ENCODE assay signal across 18 cellular contexts in genomic region chr6:21321076-21321475, GRCh38.
DNase-seq lines count a peak whose midpoint lies in the region; FAIRE-seq and TF ChIP-seq lines count a peak whose summit lies in the region.
"Had no signal": no experiment of that assay in that cellular context is flagged by ENCODE, and none has a peak within 500 bp of the region (broad histone marks: within the 10 kb centered on the region; RNA-seq: fewer than 3 reads in every experiment).

No MANE protein-coding gene starts in this region.

- no peak overlapping the region for H3K4me2 ChIP-seq in mammary epithelial cell (ENCODE audit: insufficient read depth, low read depth, low read length)
- H3K4me2 ChIP-seq: PC-9 had no signal

- dilution Hi-C loops in mammary epithelial cell (cut with HindIII; ENCODE audit: low sequenced_read_pairs): no loop called here

- H3K4me1 ChIP-seq in mammary epithelial cell (ENCODE audit: insufficient read depth, low read length) (no peaks in the 10 kb centered on the region), ovary (ENCODE audit: insufficient read depth) (peaks cover 1% of the 10 kb centered on the region)
- H3K4me1 ChIP-seq: HAP-1 had no signal

- no peak overlapping the region for H3K4me3 ChIP-seq in mammary epithelial cell (replicated peaks in 1 of 3; ENCODE audit: insufficient read depth in 1 of 3, low read depth in 2 of 3, low read length in 3 of 3)
- no peak overlapping the region for H3K4me3 ChIP-seq in bronchial epithelial cell (ENCODE audit: low read depth, low read length)
- H3K4me3 ChIP-seq in ovary: no peak overlapping the region
- H3K4me3 ChIP-seq: HAP-1, PC-9 had no signal

- TF ChIP-seq EP300 in ovary (IDR thresholded peaks at IDR 0.05): no peak

- no peak overlapping the region for H3K9ac ChIP-seq in mammary epithelial cell (ENCODE audit: insufficient read depth, low read length)

- H3K36me3 ChIP-seq in mammary epithelial cell (ENCODE audit: insufficient read depth, low read length) (no peaks in the 10 kb centered on the region), bronchial epithelial cell (ENCODE audit: control insufficient read depth, insufficient read depth, low read length) (no peaks in the 10 kb centered on the region), ovary (no peaks in the 10 kb centered on the region)
- H3K36me3 ChIP-seq: HAP-1 had no signal

- DNase-seq in mammary epithelial cell (no peak), MCF 10A (ENCODE audit: unreplicated experiment) (no peak), bronchial epithelial cell (ENCODE audit: low read depth) (peak; percentile 38), myocyte (ENCODE audit: low read depth) (peak; percentile 69), ovary (no peak), NCI-H748 treated with DMSO at 0.1 percent for 48 hours (lab: John Stamatoyannopoulos, UW) (no peak), RPMI8226 (no peak)
- no peak for DNase-seq in NK-92 treated with Interleukin-12 subunit alpha and Interleukin-12 subunit beta, amount 100 ng/mL, for 24 hours (lab: John Stamatoyannopoulos, UW)
- DNase-seq: 8988T, DMS79 treated with DMSO at 0.1 percent for 48 hours, MV-4-11, NCI-H1417, NCI-H187 treated with DMSO at 0.1 percent for 48 hours, NCI-H226, NCI-H524, PC-9 had no signal

- WGBS in mammary epithelial cell (ENCODE audit: low coverage, missing lambda C conversion rate): 82% methylated on average over 6 of the region's 6 CpGs
- 70 to 71% (median 70%) methylated on average over 6 of the region's 6 CpGs for WGBS in ovary, 3 donors

- CTCF ChIA-PET in mammary epithelial cell (lab: Charles Lee; ENCODE audit: low non-redundant PET): no interaction called here
- CTCF ChIA-PET in MCF 10A (lab: Yijun Ruan, JAX): interaction anchor here (0.7 kb wide), 1 partner anchor 443 kb away, joined by 3 read pairs; no protein-coding TSS in a partner anchor

- in situ Hi-C loops in mammary epithelial cell (cut with MboI; ENCODE audit: low sequenced_read_pairs in 2 of 2): no loop called here

- no peaks in the 10 kb centered on the region for H3K4me1 Mint-ChIP-seq in MCF 10A (ENCODE audit: insufficient read depth, unreplicated experiment)
- H3K4me1 Mint-ChIP-seq: CD14-positive monocyte had no signal

- no peaks in the 10 kb centered on the region for H3K27me3 Mint-ChIP-seq in MCF 10A (ENCODE audit: insufficient read depth, unreplicated experiment)

- no peaks in the 10 kb centered on the region for H4K20me1 ChIP-seq in mammary epithelial cell (ENCODE audit: insufficient read depth, low read length)

- BruUV-seq in mammary epithelial cell (replicated peaks; lab: Mats Ljungman, UMichigan) (no TSS peak), MCF 10A (replicated peaks; lab: Mats Ljungman, UMichigan) (no TSS peak)

- H3K79me2 ChIP-seq in mammary epithelial cell (ENCODE audit: insufficient read depth, low read length): no peaks in the 10 kb centered on the region

- intact Hi-C loops in mammary epithelial cell (cut with micrococcal nuclease): no loop called here
- intact Hi-C loops in MCF 10A (cut with micrococcal nuclease): no loop called here
- intact Hi-C loops in ovary (cut with DNase I): no loop called here

- H3K27ac ChIP-seq in mammary epithelial cell (ENCODE audit: insufficient read depth, low read depth, low read length) (no peak overlapping the region), ovary (no peak overlapping the region)
- H3K27ac ChIP-seq: PC-9 had no signal

- H3K9me3 ChIP-seq in mammary epithelial cell (replicated peaks; ENCODE audit: insufficient read depth, low read length) (no peaks in the 10 kb centered on the region), ovary (no peaks in the 10 kb centered on the region)

- H2AFZ ChIP-seq in mammary epithelial cell (ENCODE audit: low read depth, low read length): peak overlapping the region; percentile 3
- H2AFZ ChIP-seq: PC-9 had no signal

- no peak for TF ChIP-seq POLR2A in ovary (IDR thresholded peaks at IDR 0.05)

- TF ChIP-seq CTCF in mammary epithelial cell (conservative IDR thresholded peaks at IDR 0.05 in 1 of 2, IDR thresholded peaks at IDR 0.05 in 1 of 2; ENCODE audit: extremely low read depth in 1 of 2, insufficient read depth in 1 of 2, low read depth in 1 of 2, low read length in 2 of 2): no peak
- no peak for TF ChIP-seq CTCF in MCF 10A (IDR thresholded peaks at IDR 0.05; ENCODE audit: unreplicated experiment)
- TF ChIP-seq CTCF in bronchial epithelial cell (IDR thresholded peaks at IDR 0.05; ENCODE audit: insufficient read depth, low read length, severe bottlenecking): no peak
- TF ChIP-seq CTCF in ovary (IDR thresholded peaks at IDR 0.05): no peak

- H3K27ac Mint-ChIP-seq in MCF 10A (ENCODE audit: low read depth, unreplicated experiment): no peak overlapping the region

- H3K27me3 ChIP-seq in mammary epithelial cell (ENCODE audit: insufficient read depth, low read length): no peaks in the 10 kb centered on the region
- no peaks in the 10 kb centered on the region for H3K27me3 ChIP-seq in bronchial epithelial cell (ENCODE audit: control insufficient read depth, insufficient read depth, low read length)
- H3K27me3 ChIP-seq in ovary: no peaks in the 10 kb centered on the region

- POLR2A ChIA-PET in MCF 10A (lab: Yijun Ruan, JAX): no interaction called here

- no peak for FAIRE-seq in bronchial epithelial cell (lab: Jason Lieb, UNC)

- H3K9me3 Mint-ChIP-seq in MCF 10A (ENCODE audit: unreplicated experiment): no peaks in the 10 kb centered on the region

- H3K4me3 Mint-ChIP-seq in MCF 10A (ENCODE audit: unreplicated experiment): no peak overlapping the region
- H3K4me3 Mint-ChIP-seq: CD14-positive monocyte had no signal

- no peaks in the 10 kb centered on the region for H3K36me3 Mint-ChIP-seq in MCF 10A (ENCODE audit: insufficient read depth, unreplicated experiment)
- H3K36me3 Mint-ChIP-seq: CD14-positive monocyte had no signal

Comparison
In these comparisons a context has a peak if more than half of its experiments do, and no peak if none do; other contexts are left out.
1. DNase-seq: peak in bronchial epithelial cell (single experiment) and myocyte (single experiment); none in mammary epithelial cell (single experiment), MCF 10A (single experiment), ovary (0 of 5), NCI-H748 treated with DMSO at 0.1 percent for 48 hours (single experiment), RPMI8226 (single experiment) and NK-92 treated with Interleukin-12 subunit alpha and Interleukin-12 subunit beta, amount 100 ng/mL, for 24 hours (single experiment).